37 cellular contexts compared by ENCODE assay signal in the genomic region with DNA sequence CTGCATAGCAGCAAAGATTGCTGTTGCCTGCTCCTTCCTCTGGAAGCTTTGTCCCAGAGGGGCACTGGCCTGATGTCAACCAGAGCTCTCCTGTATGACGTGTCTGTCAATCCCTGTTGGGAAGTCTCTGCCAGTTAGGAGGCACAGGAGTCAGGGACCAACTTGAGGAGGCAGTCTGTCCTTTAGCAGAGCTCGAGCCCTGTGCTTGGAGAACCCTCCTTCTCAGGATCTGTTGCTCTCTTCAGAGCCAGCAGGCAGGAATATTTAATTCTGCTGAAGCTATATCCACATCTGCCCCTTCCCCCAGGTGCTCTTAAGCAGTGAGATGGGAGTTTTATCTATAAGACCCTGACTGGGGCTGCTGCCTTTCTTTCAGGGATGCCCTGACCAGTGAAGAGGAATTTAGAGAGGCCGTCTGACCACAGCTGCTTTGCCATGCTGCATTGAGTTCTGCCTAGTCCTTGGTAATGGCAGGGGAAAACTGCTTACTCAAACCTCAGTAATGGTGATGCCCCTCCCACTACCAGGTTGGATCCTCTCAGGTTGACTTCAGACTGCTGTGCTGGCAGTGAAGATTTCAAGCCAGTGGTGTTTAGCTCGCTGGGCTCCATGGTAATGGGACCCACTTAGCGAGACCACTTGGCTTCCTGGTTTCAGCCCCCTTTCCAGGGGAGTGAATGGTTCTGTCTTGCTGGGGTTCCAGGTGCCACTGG.
DNase-seq lines count a peak whose midpoint lies in the region; ATAC-seq, FAIRE-seq and TF ChIP-seq lines count a peak whose summit lies in the region.
"Had no signal": no experiment of that assay in that cellular context is flagged by ENCODE, and none has a peak within 500 bp of the region (broad histone marks: within the 10 kb centered on the region; RNA-seq: fewer than 3 reads in every experiment).

No MANE protein-coding gene starts in this region.

- no peaks in the 10 kb centered on the region for H3K27me3 ChIP-seq in keratinocyte (ENCODE audit: control insufficient read depth, extremely low read depth, insufficient read depth, low read length)
- H3K27me3 ChIP-seq: body of pancreas, esophagus muscularis mucosa, foreskin keratinocyte, pancreas, SJSA1 had no signal

- peaks cover 20% of the 10 kb centered on the region for H3K36me3 Mint-ChIP-seq in activated naive CD8-positive, alpha-beta T cell treated with anti-CD3 and anti-CD28 coated beads for 36 hours
- H3K36me3 Mint-ChIP-seq in activated naive CD8-positive, alpha-beta T cell treated with anti-CD3 and anti-CD28 coated beads, Interleukin-2, amount 50 U/mL, for 24 hours (ENCODE audit: low read depth): peaks cover 6% of the 10 kb centered on the region
- H3K36me3 Mint-ChIP-seq: CD14-positive monocyte had no signal

- WGBS in urinary bladder: 88% methylated on average over 5 of the region's 5 CpGs

- DNase-seq in activated naive CD8-positive, alpha-beta T cell treated with anti-CD3 and anti-CD28 coated beads for 36 hours: no peak
- no peak for DNase-seq in activated naive CD8-positive, alpha-beta T cell treated with anti-CD3 and anti-CD28 coated beads, Interleukin-2, amount 50 U/mL, for 24 hours
- DNase-seq in RPMI8226 (peak; percentile 39), keratinocyte (ENCODE audit: low read depth, low spot score) (no peak), NCI-H2227 treated with DMSO at 0.1 percent for 48 hours (lab: John Stamatoyannopoulos, UW) (no peak), NCI-H524 treated with DMSO at 0.1 percent for 48 hours (lab: John Stamatoyannopoulos, UW) (no peak)
- DNase-seq: activated B cell treated with CpG ODN at 0.5 μM for 24 hours; activated CD4-positive, alpha-beta T cell treated with anti-CD3 and anti-CD28 coated beads, Interleukin-2, amount 50 U/mL, for 1 hour; activated naive CD4-positive, alpha-beta T cell; activated T-cell treated with anti-CD3 and anti-CD28 coated beads, Interleukin-2, amount 50 U/mL, for 48 hours; body of pancreas; cerebellar nuclear complex; foreskin keratinocyte; left cardiac atrium; mucosa of descending colon; MV-4-11; NCI-H1436; NCI-H2081; NCI-H226; NCI-H774; pancreas; retina; small intestine; stimulated activated naive CD4-positive, alpha-beta T cell treated with Interleukin-2 at 50 U/mL for 16 hours; T1000 had no signal

- H3K4me1 Mint-ChIP-seq in activated naive CD8-positive, alpha-beta T cell treated with anti-CD3 and anti-CD28 coated beads for 36 hours: peaks cover 10% of the 10 kb centered on the region
- peaks cover 14% of the 10 kb centered on the region for H3K4me1 Mint-ChIP-seq in activated naive CD8-positive, alpha-beta T cell treated with anti-CD3 and anti-CD28 coated beads, Interleukin-2, amount 50 U/mL, for 24 hours
- H3K4me1 Mint-ChIP-seq: nephron had no signal

- H3K9me1 ChIP-seq in keratinocyte (ENCODE audit: control insufficient read depth, extremely low read depth, insufficient read depth, low read length): peaks cover 5% of the 10 kb centered on the region

- no peaks in the 10 kb centered on the region for H3K9me3 ChIP-seq in keratinocyte (ENCODE audit: control insufficient read depth, low read depth, low read length)
- H3K9me3 ChIP-seq: body of pancreas, esophagus muscularis mucosa, pancreas, SJSA1 had no signal

- no peak for FAIRE-seq in keratinocyte (lab: Jason Lieb, UNC)
- FAIRE-seq: A204.1, endometrium, H54, pancreas, small intestine had no signal

- H3K36me3 ChIP-seq in keratinocyte (ENCODE audit: control insufficient read depth in 2 of 2, extremely low read depth in 1 of 2, insufficient read depth in 2 of 2, low read length in 2 of 2) (no peaks in the 10 kb centered on the region), urinary bladder (ENCODE audit: insufficient read depth) (no peaks in the 10 kb centered on the region)
- H3K36me3 ChIP-seq: esophagus muscularis mucosa, pancreas, SJSA1 had no signal

- ATAC-seq in activated naive CD8-positive, alpha-beta T cell treated with anti-CD3 and anti-CD28 coated beads, Interleukin-2, amount 50 U/mL, for 24 hours: no peak
- ATAC-seq in HG03108 (IDR thresholded peaks at IDR 0.05; ENCODE audit: unreplicated experiment): no peak
- ATAC-seq: body of pancreas, foreskin keratinocyte, left cardiac atrium, mucosa of descending colon, pancreas had no signal

- H3K4me3 ChIP-seq in keratinocyte (ENCODE audit: control insufficient read depth in 2 of 3, extremely low read depth in 1 of 3, insufficient read depth in 2 of 3, low read depth in 1 of 3, low read length in 3 of 3) (no peak overlapping the region), urinary bladder (ENCODE audit: low read depth, low read length) (no peak overlapping the region)
- H3K4me3 ChIP-seq: body of pancreas, esophagus muscularis mucosa, lung, mucosa of descending colon, pancreas, SJSA1 had no signal

- no peaks in the 10 kb centered on the region for H3K79me2 ChIP-seq in keratinocyte (ENCODE audit: control insufficient read depth, insufficient read depth, low read length)

- H3K27me3 Mint-ChIP-seq in activated naive CD8-positive, alpha-beta T cell treated with anti-CD3 and anti-CD28 coated beads for 36 hours: no peaks in the 10 kb centered on the region
- H3K27me3 Mint-ChIP-seq in activated naive CD8-positive, alpha-beta T cell treated with anti-CD3 and anti-CD28 coated beads, Interleukin-2, amount 50 U/mL, for 24 hours: no peaks in the 10 kb centered on the region
- H3K27me3 Mint-ChIP-seq: activated B cell treated with CpG ODN at 0.5 μM for 24 hours had no signal

- peak overlapping the region; percentile 37 for H3K4me2 ChIP-seq in keratinocyte (ENCODE audit: control insufficient read depth, extremely low read depth, insufficient read depth, low read depth, low read length)

- peak overlapping the region; percentile 19 for H3K27ac Mint-ChIP-seq in activated naive CD8-positive, alpha-beta T cell treated with anti-CD3 and anti-CD28 coated beads for 36 hours
- no peak overlapping the region for H3K27ac Mint-ChIP-seq in activated naive CD8-positive, alpha-beta T cell treated with anti-CD3 and anti-CD28 coated beads, Interleukin-2, amount 50 U/mL, for 24 hours
- H3K27ac Mint-ChIP-seq: activated B cell treated with CpG ODN at 0.5 μM for 24 hours, CD14-positive monocyte, nephron had no signal

- no peaks in the 10 kb centered on the region for H4K20me1 ChIP-seq in keratinocyte (ENCODE audit: control insufficient read depth, extremely low read depth, insufficient read depth, low read length)

- no peak overlapping the region for H3K9ac ChIP-seq in keratinocyte (ENCODE audit: control insufficient read depth, extremely low read depth, insufficient read depth, low read length)

- H3K9me3 Mint-ChIP-seq in activated naive CD8-positive, alpha-beta T cell treated with anti-CD3 and anti-CD28 coated beads for 36 hours: peaks cover 36% of the 10 kb centered on the region
- H3K9me3 Mint-ChIP-seq in activated naive CD8-positive, alpha-beta T cell treated with anti-CD3 and anti-CD28 coated beads, Interleukin-2, amount 50 U/mL, for 24 hours: peaks cover 31% of the 10 kb centered on the region

- peaks cover 12% of the 10 kb centered on the region for H3K4me1 ChIP-seq in keratinocyte (ENCODE audit: control insufficient read depth, extremely low read depth, insufficient read depth, low read length)
- no peaks in the 10 kb centered on the region for H3K4me1 ChIP-seq in urinary bladder (ENCODE audit: insufficient read depth)
- H3K4me1 ChIP-seq: body of pancreas, esophagus muscularis mucosa had no signal

- H3K4me3 Mint-ChIP-seq in activated naive CD8-positive, alpha-beta T cell treated with anti-CD3 and anti-CD28 coated beads for 36 hours: no peak overlapping the region
- H3K4me3 Mint-ChIP-seq in activated naive CD8-positive, alpha-beta T cell treated with anti-CD3 and anti-CD28 coated beads, Interleukin-2, amount 50 U/mL, for 24 hours: no peak overlapping the region
- H3K4me3 Mint-ChIP-seq: activated B cell treated with CpG ODN at 0.5 μM for 24 hours, CD14-positive monocyte, nephron had no signal

- dilution Hi-C loops in keratinocyte (cut with MboI; ENCODE audit: extremely low pct_ligation_motif_present, low sequenced_read_pairs): no loop called here

- TF ChIP-seq CTCF in keratinocyte (optimal IDR thresholded peaks at IDR 0.05 in 1 of 3, IDR thresholded peaks at IDR 0.05 in 1 of 3, conservative IDR thresholded peaks at IDR 0.05 in 1 of 3; ENCODE audit: extremely low read depth in 1 of 3, insufficient read depth in 2 of 3, low read length in 3 of 3): no peak

- H3K27ac ChIP-seq in keratinocyte (ENCODE audit: control insufficient read depth, insufficient read depth, low read length) (no peak overlapping the region), urinary bladder (ENCODE audit: low read depth) (peak overlapping the region; percentile 52)
- H3K27ac ChIP-seq: body of pancreas, esophagus muscularis mucosa, foreskin keratinocyte, HL-60, pancreas, RWPE1, SJSA1 had no signal

- H2AFZ ChIP-seq in keratinocyte (ENCODE audit: control insufficient read depth, low read length): peak overlapping the region; percentile 62
